Comparison of ENCODE assay signal across 19 cellular contexts in the genomic region with DNA sequence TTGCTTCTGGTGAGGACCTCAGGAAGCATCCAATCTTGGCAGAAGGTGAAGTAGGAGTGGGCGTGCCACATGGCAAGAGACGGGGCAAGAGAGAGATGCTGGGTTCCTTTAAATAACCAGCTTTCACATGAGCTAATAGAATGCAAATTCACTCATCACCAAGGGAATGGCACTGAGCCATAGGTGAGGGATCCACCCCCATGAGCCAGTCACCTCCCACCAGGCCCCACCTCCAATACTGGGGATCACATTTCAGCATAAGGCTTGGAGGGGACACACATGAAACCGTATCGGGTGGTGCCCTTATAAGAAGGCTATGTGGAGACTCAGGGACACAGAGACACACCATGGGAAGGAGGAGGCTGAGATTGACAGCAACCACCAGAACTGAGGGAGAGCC.
"Had no signal": no experiment of that assay in that cellular context is flagged by ENCODE, and none has a peak within 500 bp of the region (broad histone marks: within the 10 kb centered on the region; RNA-seq: fewer than 3 reads in every experiment).

No MANE protein-coding gene starts in this region.

- H3K4me3 Mint-ChIP-seq: activated naive CD4-positive, alpha-beta T cell treated with anti-CD3 and anti-CD28 coated beads for 36 hours; activated T-cell treated with anti-CD3 and anti-CD28 coated beads, Interleukin-2, amount 50 U/mL, for 4 hours; natural killer cell had no signal

- H3K4me3 ChIP-seq: body of pancreas, dorsolateral prefrontal cortex, heart left ventricle had no signal

- H3K27ac ChIP-seq: body of pancreas, dorsolateral prefrontal cortex, heart left ventricle had no signal

- H3K9me3 ChIP-seq: body of pancreas had no signal

- H3K27ac Mint-ChIP-seq: activated naive CD4-positive, alpha-beta T cell treated with anti-CD3 and anti-CD28 coated beads for 36 hours; natural killer cell had no signal

- DNase-seq: activated CD4-positive, alpha-beta T cell treated with anti-CD3 and anti-CD28 coated beads, Interleukin-2, amount 50 U/mL, for 1 hour; activated CD4-positive, CD25-positive, alpha-beta regulatory T cell treated with anti-CD3 and anti-CD28 coated beads, Interleukin-2, amount 50 U/mL, for 72 hours; activated CD8-positive, alpha-beta memory T cell treated with anti-CD3 and anti-CD28 coated beads, Interleukin-2, amount 50 U/mL, for 4 hours; activated naive CD4-positive, alpha-beta T cell treated with anti-CD3 and anti-CD28 coated beads for 36 hours; activated T-cell treated with anti-CD3 and anti-CD28 coated beads, Interleukin-2, amount 50 U/mL, for 4 hours; body of pancreas; central memory CD4-positive, alpha-beta T cell; dorsolateral prefrontal cortex; erythroblast; heart left ventricle; mesenchymal stem cell; natural killer cell; posterior cingulate gyrus; retina; stimulated activated CD4-positive, alpha-beta T cell treated with anti-CD3 and anti-CD28 coated beads, Interleukin-1b, Interleukin-23, amount 100 ng/mL, for 48 hours; stimulated activated CD8-positive, alpha-beta memory T cell treated with anti-CD3 and anti-CD28 coated beads, Interleukin-4, amount 100 ng/mL, for 48 hours; stimulated activated naive CD4-positive, alpha-beta T cell; T-helper 1 cell; T1000 had no signal

- H3K36me3 ChIP-seq: heart left ventricle had no signal

- ATAC-seq: activated T-cell treated with anti-CD3 and anti-CD28 coated beads, Interleukin-2, amount 50 U/mL, for 4 hours; body of pancreas; heart left ventricle; natural killer cell had no signal

- H3K27me3 ChIP-seq: body of pancreas, dorsolateral prefrontal cortex, heart left ventricle had no signal

- H3K36me3 Mint-ChIP-seq: natural killer cell had no signal

- H3K4me1 Mint-ChIP-seq: natural killer cell had no signal

- H3K4me1 ChIP-seq: body of pancreas, heart left ventricle had no signal

- H3K9me3 Mint-ChIP-seq: activated T-cell treated with anti-CD3 and anti-CD28 coated beads, Interleukin-2, amount 50 U/mL, for 4 hours; natural killer cell had no signal
